In the genomic region with DNA sequence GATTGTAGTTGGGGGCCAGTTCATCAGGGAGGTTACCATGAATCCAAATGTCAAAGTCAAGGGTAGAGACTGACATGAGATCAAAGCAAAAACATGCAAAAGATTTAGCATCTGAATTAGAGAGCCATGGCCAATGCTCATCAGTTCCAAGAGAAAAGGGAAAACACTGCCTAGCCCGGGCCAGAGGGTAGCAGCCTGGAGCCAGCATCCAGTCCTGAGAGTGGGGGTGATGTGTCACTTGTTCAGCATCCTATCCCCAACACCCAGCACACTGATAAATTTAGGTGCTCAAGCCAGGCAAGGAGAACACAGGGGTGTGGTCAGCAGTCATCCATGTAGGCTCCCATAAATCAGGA, we compare ENCODE assay signal across 16 cellular contexts.
"Had no signal": no experiment of that assay in that cellular context is flagged by ENCODE, and none has a peak within 500 bp of the region (broad histone marks: within the 10 kb centered on the region; RNA-seq: fewer than 3 reads in every experiment).

No MANE protein-coding gene starts in this region.

- H3K4me3 Mint-ChIP-seq: stimulated activated memory B cell treated with anti-CD40 and anti-IgM and Interleukin-4, amounts not matched to agents 10 μg/mL and 1 μg/mL and 100 μg/mL, for 72 hours; T-cell had no signal

- DNase-seq: activated CD4-positive, alpha-beta T cell treated with anti-CD3 and anti-CD28 coated beads for 4 hours; activated CD8-positive, alpha-beta memory T cell treated with anti-CD3 and anti-CD28 coated beads for 24 hours; activated naive CD4-positive, alpha-beta T cell treated with anti-CD3 and anti-CD28 coated beads, Interleukin-2, amount 50 U/mL, for 16 hours; amniotic stem cell; colonic mucosa; effector CD4-positive, alpha-beta T cell; hippocampal formation; right cardiac atrium; T-cell; T1000; upper lobe of left lung; WERI-Rb-1 had no signal

- H3K9me3 ChIP-seq: colonic mucosa, upper lobe of left lung had no signal

- H3K27me3 Mint-ChIP-seq: stimulated activated memory B cell treated with anti-CD40 and anti-IgM and Interleukin-4, amounts not matched to agents 10 μg/mL and 1 μg/mL and 100 μg/mL, for 72 hours; T-cell had no signal

- H3K4me1 ChIP-seq: colonic mucosa, upper lobe of left lung had no signal

- H3K4me3 ChIP-seq: colonic mucosa, smooth muscle cell, upper lobe of left lung had no signal

- FAIRE-seq: bronchial epithelial cell, endothelial cell of umbilical vein had no signal

- H3K36me3 ChIP-seq: colonic mucosa, upper lobe of left lung, WERI-Rb-1 had no signal

- H3K27ac Mint-ChIP-seq: stimulated activated memory B cell treated with anti-CD40 and anti-IgM and Interleukin-4, amounts not matched to agents 10 μg/mL and 1 μg/mL and 100 μg/mL, for 72 hours; T-cell had no signal

- H3K4me2 ChIP-seq: smooth muscle cell had no signal

- H3K36me3 Mint-ChIP-seq: stimulated activated memory B cell treated with anti-CD40 and anti-IgM and Interleukin-4, amounts not matched to agents 10 μg/mL and 1 μg/mL and 100 μg/mL, for 72 hours had no signal

- ATAC-seq: right cardiac atrium; stimulated activated memory B cell treated with anti-CD40 and anti-IgM and Interleukin-4, amounts not matched to agents 10 μg/mL and 1 μg/mL and 100 μg/mL, for 72 hours; T-cell had no signal

- H3K27ac ChIP-seq: colonic mucosa, upper lobe of left lung, WERI-Rb-1 had no signal

- H3K27me3 ChIP-seq: colonic mucosa, upper lobe of left lung had no signal
